25 cellular contexts compared by ENCODE assay signal in the genomic region with DNA sequence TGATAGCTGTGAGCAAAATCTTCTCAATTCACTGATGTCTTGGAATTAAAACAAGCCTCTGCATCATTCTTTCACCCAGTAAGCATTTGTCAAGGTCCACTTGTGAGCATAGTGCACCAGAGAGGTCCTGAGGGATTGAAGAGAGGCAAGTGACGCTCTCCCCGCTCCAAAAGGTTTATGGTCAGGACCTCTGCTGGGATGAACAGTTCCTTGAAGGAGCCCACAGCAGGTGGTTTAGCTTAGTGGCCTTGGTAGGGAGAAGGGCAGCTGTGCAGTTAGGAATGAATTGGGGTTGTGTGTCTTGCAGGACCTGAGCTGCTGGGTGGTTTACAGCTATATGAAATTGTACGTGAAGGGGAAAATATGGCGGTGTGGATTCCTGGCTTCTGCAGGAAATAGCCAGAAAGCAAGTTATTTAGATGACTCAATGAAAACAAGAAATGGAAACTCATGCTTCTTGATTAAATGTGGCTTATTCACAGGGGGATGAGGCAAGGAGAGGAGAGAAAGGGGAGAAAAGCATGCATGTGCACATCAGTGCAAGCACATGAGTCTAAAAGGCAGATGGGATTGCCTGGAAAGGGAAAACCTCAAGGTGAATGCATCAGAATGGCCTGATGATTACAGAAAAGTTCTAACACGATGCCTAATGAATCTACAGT.
"Had no signal": no experiment of that assay in that cellular context is flagged by ENCODE, and none has a peak within 500 bp of the region (broad histone marks: within the 10 kb centered on the region; RNA-seq: fewer than 3 reads in every experiment).

No MANE protein-coding gene starts in this region.

- H3K9me3 ChIP-seq: breast epithelium, mucosa of descending colon, ovary, psoas muscle, suprapubic skin had no signal

- ATAC-seq: activated CD4-positive, CD25-positive, alpha-beta regulatory T cell treated with anti-CD3 and anti-CD28 coated beads, Interleukin-2, amount 50 U/mL, for 24 hours; activated T-cell treated with anti-CD3 and anti-CD28 coated beads, Interleukin-2, amount 50 U/mL, for 72 hours; mucosa of descending colon; naive thymus-derived CD4-positive, alpha-beta T cell; stimulated activated naive CD8-positive, alpha-beta T cell treated with anti-CD3 and anti-CD28 coated beads, Interleukin-15, amount 100 ng/mL, for 72 hours; T-cell had no signal

- H3K27ac ChIP-seq: breast epithelium, neural progenitor cell, ovary, psoas muscle, SK-N-MC, suprapubic skin had no signal

- DNase-seq: activated CD4-positive, alpha-beta T cell treated with anti-CD3 and anti-CD28 coated beads, Interleukin-2, amount 50 U/mL, for 4 hours; activated effector memory CD4-positive, alpha-beta T cell treated with anti-CD3 and anti-CD28 coated beads, Interleukin-2, amount 50 U/mL, for 16 hours; activated naive CD4-positive, alpha-beta T cell treated with anti-CD3 and anti-CD28 coated beads, Interleukin-2, amount 50 U/mL, for 16 hours; activated T-cell treated with anti-CD3 and anti-CD28 coated beads, Interleukin-2, amount 50 U/mL, for 72 hours; aorta; cerebellar nuclear complex; dermis blood vessel endothelial cell; effector memory CD4-positive, alpha-beta T cell; foreskin melanocyte; mesenchymal stem cell; mucosa of descending colon; naive thymus-derived CD4-positive, alpha-beta T cell; ovary; psoas muscle; small intestine; stimulated activated CD4-positive, alpha-beta T cell treated with anti-CD3 and anti-CD28 coated beads, Interleukin-15, amount 100 ng/mL, for 24 hours; stimulated activated CD4-positive, alpha-beta T cell treated with anti-CD3 and anti-CD28 coated beads, Interleukin-2, amount 100 ng/mL, for 48 hours; stimulated activated naive CD8-positive, alpha-beta T cell treated with anti-CD3 and anti-CD28 coated beads, Interleukin-15, amount 100 ng/mL, for 72 hours; T-cell; T-helper 9 cell had no signal

- H3K4me1 ChIP-seq: breast epithelium, neural progenitor cell, psoas muscle, suprapubic skin had no signal

- H3K36me3 ChIP-seq: breast epithelium, neural progenitor cell, ovary, suprapubic skin had no signal

- H3K4me3 ChIP-seq: breast epithelium, mucosa of descending colon, neural progenitor cell, ovary, psoas muscle, SK-N-MC, suprapubic skin had no signal

- H3K27me3 ChIP-seq: breast epithelium, neural progenitor cell, ovary, suprapubic skin had no signal
